ENCODE assay signal across 23 cellular contexts in genomic region chrX:112391313-112391712, GRCh38.
DNase-seq lines count a peak whose midpoint lies in the region; ATAC-seq, FAIRE-seq and TF ChIP-seq lines count a peak whose summit lies in the region.
"Had no signal": no experiment of that assay in that cellular context is flagged by ENCODE, and none has a peak within 500 bp of the region (broad histone marks: within the 10 kb centered on the region; RNA-seq: fewer than 3 reads in every experiment).

No MANE protein-coding gene starts in this region.

- H2BK5ac ChIP-seq in H1 (ENCODE audit: low read depth, low read length) = no peak overlapping the region

- H3F3A ChIP-seq in GM23338 (replicated peaks; ENCODE audit: low read depth) = no peaks in the 10 kb centered on the region

- no peaks in the 10 kb centered on the region for H3K4me1 ChIP-seq in GM23338 (ENCODE audit: insufficient read depth)
- H3K4me1 ChIP-seq in astrocyte (ENCODE audit: insufficient read depth, low read length) = no peaks in the 10 kb centered on the region
- H3K4me1 ChIP-seq in H1 (replicated peaks in 1 of 4; ENCODE audit: control insufficient read depth in 3 of 4, insufficient read depth in 4 of 4, low read length in 3 of 4) = no peaks in the 10 kb centered on the region
- H3K4me1 ChIP-seq: A549; BLaER1 treated with 17β-estradiol and CSF1 and Interleukin-3, amounts not matched to agents 10 nM and 100 nM; Caco-2 had no signal

- no peak overlapping the region for H2BK12ac ChIP-seq in H1 (ENCODE audit: low read depth, low read length)

- H2BK15ac ChIP-seq in H1 (ENCODE audit: low read length) = no peak overlapping the region

- H3K4me3 ChIP-seq in GM23338 = no peak overlapping the region
- H3K4me3 ChIP-seq in astrocyte (ENCODE audit: insufficient read depth, low read depth, low read length) = no peak overlapping the region
- no peak overlapping the region for H3K4me3 ChIP-seq in H1 (ENCODE audit: extremely low read depth in 1 of 4, insufficient read depth in 2 of 4, low read depth in 3 of 4, low read length in 4 of 4)
- H3K4me3 ChIP-seq: A549; BLaER1 treated with 17β-estradiol and CSF1 and Interleukin-3, amounts not matched to agents 10 nM and 100 nM; GM12878 had no signal

- CTCF ChIA-PET in H1 (lab: Charles Lee; ENCODE audit: partially characterized antibody) = no interaction called here

- POLR2A ChIA-PET in H1 (lab: Charles Lee; ENCODE audit: partially characterized antibody) = no interaction called here

- H3K56ac ChIP-seq in H1 (replicated peaks; ENCODE audit: insufficient read length, low read depth, low read length) = no peak overlapping the region

- no peak overlapping the region for H2BK120ac ChIP-seq in H1 (replicated peaks; ENCODE audit: low read depth, low read length)

- H3K9ac ChIP-seq in astrocyte (ENCODE audit: low read length) (no peak overlapping the region), H1 (replicated peaks in 1 of 4; ENCODE audit: extremely low read depth in 1 of 4, low read depth in 3 of 4, low read length in 3 of 4) (no peak overlapping the region)
- H3K9ac ChIP-seq: BLaER1 treated with 17β-estradiol and CSF1 and Interleukin-3, amounts not matched to agents 10 nM and 100 nM had no signal

- no peaks in the 10 kb centered on the region for H3K36me3 Mint-ChIP-seq in GM23338 (ENCODE audit: low read depth)
- no peaks in the 10 kb centered on the region for H3K36me3 Mint-ChIP-seq in astrocyte (ENCODE audit: low read depth, unreplicated experiment)
- H3K36me3 Mint-ChIP-seq: CD8-positive, alpha-beta T cell had no signal

- no peak overlapping the region for H2BK20ac ChIP-seq in H1 (ENCODE audit: low read length)

- H2AK5ac ChIP-seq in H1 (ENCODE audit: low read depth, low read length) = no peak overlapping the region

- no peak overlapping the region for H4K8ac ChIP-seq in H1 (ENCODE audit: extremely low read depth, insufficient read depth, low read length)

- H3K27me3 ChIP-seq in GM23338 (ENCODE audit: insufficient read depth) (no peaks in the 10 kb centered on the region), astrocyte (ENCODE audit: insufficient read depth, low read length) (no peaks in the 10 kb centered on the region), H1 (replicated peaks in 1 of 4; ENCODE audit: control insufficient read depth in 3 of 4, extremely low read depth in 1 of 4, insufficient read depth in 3 of 4, low read length in 3 of 4) (no peaks in the 10 kb centered on the region)

- ATAC-seq in GM23338 = no peak
- ATAC-seq: A549; CD8-positive, alpha-beta T cell; GM12878 had no signal

- no peak for TF ChIP-seq RAD21 in H1 (IDR thresholded peaks at IDR 0.05 in 1 of 2, conservative IDR thresholded peaks at IDR 0.05 in 1 of 2; ENCODE audit: low read depth in 2 of 2, low read length in 2 of 2)

- H2AFZ ChIP-seq in GM23338 (no peak overlapping the region), astrocyte (ENCODE audit: low read depth, low read length) (no peak overlapping the region), H1 (ENCODE audit: low read length) (no peak overlapping the region)

- TF ChIP-seq POLR2A in H1 (IDR thresholded peaks at IDR 0.05; ENCODE audit: control extremely low read depth in 1 of 2, low read depth in 2 of 2, low read length in 2 of 2) = no peak

- H3K9me3 Mint-ChIP-seq in GM23338 (no peaks in the 10 kb centered on the region), astrocyte (ENCODE audit: unreplicated experiment) (no peaks in the 10 kb centered on the region)
- H3K9me3 Mint-ChIP-seq: CD4-positive, alpha-beta T cell; CD8-positive, alpha-beta T cell had no signal

- H3K4me1 Mint-ChIP-seq in GM23338 (no peaks in the 10 kb centered on the region), astrocyte (ENCODE audit: low read depth, unreplicated experiment) (no peaks in the 10 kb centered on the region)
- H3K4me1 Mint-ChIP-seq: B cell had no signal

- no peak overlapping the region; the same call in 2 of the 3 replicates for H3K4me3 Mint-ChIP-seq in GM23338
- no peak overlapping the region for H3K4me3 Mint-ChIP-seq in astrocyte (ENCODE audit: unreplicated experiment)
- H3K4me3 Mint-ChIP-seq: B cell; CD4-positive, alpha-beta T cell; CD8-positive, alpha-beta T cell had no signal

- TF ChIP-seq EP300 in H1 (IDR thresholded peaks at IDR 0.05; ENCODE audit: borderline replicate concordance in 1 of 2, low read depth in 2 of 2, low read length in 2 of 2) = no peak

- H3K4me2 ChIP-seq in GM23338 = no peak overlapping the region
- H3K4me2 ChIP-seq in astrocyte (ENCODE audit: low read length) = no peak overlapping the region
- H3K4me2 ChIP-seq in H1 (ENCODE audit: insufficient read depth in 1 of 2, low read depth in 2 of 2, low read length in 2 of 2) = no peak overlapping the region
- H3K4me2 ChIP-seq: A549; BLaER1 treated with 17β-estradiol and CSF1 and Interleukin-3, amounts not matched to agents 10 nM and 100 nM had no signal

- H3K27ac ChIP-seq in GM23338 (ENCODE audit: low read depth) (no peak overlapping the region), astrocyte (ENCODE audit: low read depth, low read length) (no peak overlapping the region), H1 (ENCODE audit: low read depth, low read length) (no peak overlapping the region)
- H3K27ac ChIP-seq: 22Rv1; A549; BLaER1 treated with 17β-estradiol and CSF1 and Interleukin-3, amounts not matched to agents 10 nM and 100 nM; C4-2B had no signal

- H3K14ac ChIP-seq in H1 (ENCODE audit: insufficient read length) = no peak overlapping the region

- H3K18ac ChIP-seq in H1 (ENCODE audit: extremely low read depth, low read length) = no peak overlapping the region

- no peaks in the 10 kb centered on the region for H3K36me3 ChIP-seq in GM23338 (ENCODE audit: insufficient read depth)
- H3K36me3 ChIP-seq in astrocyte (ENCODE audit: insufficient read depth, low read length) = no peaks in the 10 kb centered on the region
- H3K36me3 ChIP-seq in H1 (ENCODE audit: control insufficient read depth in 2 of 4, insufficient read depth in 4 of 4, low read length in 3 of 4) = no peaks in the 10 kb centered on the region
- H3K36me3 ChIP-seq: BLaER1 treated with 17β-estradiol and CSF1 and Interleukin-3, amounts not matched to agents 10 nM and 100 nM had no signal

- peak; percentile 78 for FAIRE-seq in astrocyte (lab: Jason Lieb, UNC)
- peak; percentile 75 for FAIRE-seq in H1 (lab: Jason Lieb, UNC)
- FAIRE-seq: D721Med, G401.6, GM12878, GM12892, GM18507 had no signal

- no peak overlapping the region for H4K91ac ChIP-seq in H1 (replicated peaks; ENCODE audit: insufficient read length, low read length)

- 80% methylated on average over 3 of the region's 3 CpGs; no CpG with 5 or more reads in 1 of the 2 experiments for WGBS in H1 (ENCODE audit: extremely low coverage in 1 of 2, insufficient coverage in 1 of 2, insufficient read length in 1 of 2, insufficient replicate concordance in 2 of 2, low coverage in 1 of 2, low lambda C conversion rate in 2 of 2, missing lambda C conversion rate in 1 of 2), 2 experiments

- H3K23ac ChIP-seq in H1 (ENCODE audit: insufficient read length) = no peak overlapping the region

- H3K79me1 ChIP-seq in H1 (ENCODE audit: low read depth, low read length) = no peaks in the 10 kb centered on the region

- TF ChIP-seq CTCF in GM23338 (conservative IDR thresholded peaks at IDR 0.05; ENCODE audit: low read depth in 2 of 2) (no peak), astrocyte (IDR thresholded peaks at IDR 0.05; ENCODE audit: insufficient read depth, low read depth, low read length) (no peak), H1 (IDR thresholded peaks at IDR 0.05; ENCODE audit: control extremely low read depth in 1 of 3, insufficient read depth in 1 of 3, low read depth in 1 of 3, low read length in 3 of 3) (no peak), GM10266 (IDR thresholded peaks at IDR 0.05; ENCODE audit: control insufficient read depth, insufficient read depth, low read depth, missing control alignments) (no peak)

- H3K9me2 ChIP-seq in GM23338 (ENCODE audit: insufficient read depth) = no peaks in the 10 kb centered on the region

- no peak overlapping the region for H4K5ac ChIP-seq in H1 (ENCODE audit: insufficient read length, low read depth, low read length)

- no peaks in the 10 kb centered on the region for H3K27me3 Mint-ChIP-seq in GM23338 (ENCODE audit: insufficient read depth, low read depth, poor library complexity)
- no peaks in the 10 kb centered on the region for H3K27me3 Mint-ChIP-seq in astrocyte (ENCODE audit: low read depth, unreplicated experiment)
- H3K27me3 Mint-ChIP-seq: B cell; CD4-positive, alpha-beta T cell had no signal

- H3K9me3 ChIP-seq in astrocyte (ENCODE audit: insufficient read depth, low read depth, low read length) (no peaks in the 10 kb centered on the region), H1 (ENCODE audit: insufficient read depth in 2 of 2, low read depth in 1 of 2, low read length in 1 of 2) (no peaks in the 10 kb centered on the region)
- H3K9me3 ChIP-seq: A549, Caco-2 had no signal

- no peaks in the 10 kb centered on the region for H4K20me1 ChIP-seq in GM23338 (replicated peaks; ENCODE audit: insufficient read depth)
- H4K20me1 ChIP-seq in astrocyte (ENCODE audit: insufficient read depth, low read length) = no peaks in the 10 kb centered on the region
- no peaks in the 10 kb centered on the region for H4K20me1 ChIP-seq in H1 (replicated peaks in 1 of 2; ENCODE audit: control insufficient read depth in 1 of 2, insufficient read depth in 2 of 2, low read length in 2 of 2)
- H4K20me1 ChIP-seq: BLaER1 treated with 17β-estradiol and CSF1 and Interleukin-3, amounts not matched to agents 10 nM and 100 nM had no signal

- H3K27ac Mint-ChIP-seq in GM23338 = peak overlapping the region; percentile 31; the same call in 1 of the 2 replicates
- no peak overlapping the region for H3K27ac Mint-ChIP-seq in astrocyte (ENCODE audit: unreplicated experiment)
- H3K27ac Mint-ChIP-seq: B cell; CD4-positive, alpha-beta T cell; CD8-positive, alpha-beta T cell had no signal

- H3K79me2 ChIP-seq in GM23338 (replicated peaks; ENCODE audit: insufficient read depth) = no peaks in the 10 kb centered on the region
- H3K79me2 ChIP-seq in astrocyte (ENCODE audit: insufficient read depth, low read length) = no peaks in the 10 kb centered on the region
- no peaks in the 10 kb centered on the region for H3K79me2 ChIP-seq in H1 (ENCODE audit: control insufficient read depth in 1 of 2, insufficient read depth in 2 of 2, low read length in 2 of 2)

- H3K4ac ChIP-seq in H1 (replicated peaks; ENCODE audit: insufficient read length, low read depth, low read length) = no peak overlapping the region

- H3K23me2 ChIP-seq in H1 (ENCODE audit: low read depth, low read length) = no peaks in the 10 kb centered on the region

- DNase-seq in GM23338 (ENCODE audit: low spot score) (no peak), astrocyte (ENCODE audit: low read depth) (no peak), H1 (ENCODE audit: low read depth in 1 of 2, low spot score in 2 of 2) (no peak), SW 1271 (lab: John Stamatoyannopoulos, UW) (no peak), GM10266 (ENCODE audit: extremely low spot score) (no peak), occipital lobe (lab: John Stamatoyannopoulos, UW) (no peak)
- DNase-seq: AML-193; Caco-2; Calu3; CD4-positive, alpha-beta T cell; CD8-positive, alpha-beta T cell; DMS79 treated with DMSO at 0.1 percent for 48 hours; GF-D8 had no signal

TF ChIP-seq in GM23338, 12 proteins besides CTCF, POLR2A, EP300 and RAD21 (continues in another document):
- TF ChIP-seq EZH2 (IDR thresholded peaks at IDR 0.05; ENCODE audit: low read depth, unreplicated experiment) (no peak), ZNF114 (CRISPR knock-in tag; IDR thresholded peaks at IDR 0.05) (no peak)
